Comparison of ENCODE assay signal across 2 cellular contexts in the genomic region with DNA sequence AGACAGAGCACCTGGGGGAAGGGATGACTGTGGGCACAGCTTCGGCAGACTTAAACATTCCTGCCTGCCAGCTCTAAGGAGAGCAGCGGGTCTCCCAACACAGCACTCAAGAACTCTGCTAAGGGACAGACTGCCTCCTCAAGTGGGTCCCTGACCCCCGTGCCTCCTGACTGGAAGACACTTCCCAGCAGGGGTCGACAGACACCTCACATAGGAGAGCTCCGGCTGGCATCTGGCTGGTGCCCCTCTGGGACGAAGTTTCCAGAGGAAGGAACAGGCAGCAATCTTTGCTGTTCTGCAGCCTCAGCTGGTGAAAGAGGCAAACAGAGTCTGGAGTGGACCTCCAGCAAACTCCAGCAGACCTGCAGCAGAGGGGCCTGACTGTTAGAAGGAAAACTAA. TPM values are rescaled to one million over a fixed set of nuclear protein-coding genes. Genes with fewer than 3 reads are reported as not detected.
"Had no signal": no experiment of that assay in that cellular context is flagged by ENCODE, and none has a peak within 500 bp of the region (broad histone marks: within the 10 kb centered on the region; RNA-seq: fewer than 3 reads in every experiment).

No MANE protein-coding gene starts in this region.

RNA-seq across cellular contexts. Expression of a gene that starts 42.3 kb away (rescaled TPM):
- total RNA-seq: HT1080 had no signal
- polyA plus RNA-seq: IgD-negative memory B cell had no signal
